Comparison of ENCODE assay signal across 9 cellular contexts in genomic region chr2:111705711-111706323, GRCh38.
DNase-seq lines count a peak whose midpoint lies in the region; ATAC-seq and TF ChIP-seq lines count a peak whose summit lies in the region.
"Had no signal": no experiment of that assay in that cellular context is flagged by ENCODE, and none has a peak within 500 bp of the region (broad histone marks: within the 10 kb centered on the region; RNA-seq: fewer than 3 reads in every experiment).

No MANE protein-coding gene starts in this region.

- H3K9ac ChIP-seq in H9 (ENCODE audit: extremely low read depth, insufficient read length, low read length) = no peak overlapping the region

- H3K4me1 ChIP-seq in H9 (ENCODE audit: insufficient read depth, low read length) = peaks cover 14% of the 10 kb centered on the region; the same call in 1 of the 2 replicates
- peaks cover 19% of the 10 kb centered on the region for H3K4me1 ChIP-seq in neuron (ENCODE audit: insufficient read depth, low read length)

- H2BK15ac ChIP-seq in H9 (ENCODE audit: low read depth, low read length) = no peak overlapping the region

- H4K5ac ChIP-seq in H9 (ENCODE audit: insufficient read length, low read depth, low read length) = no peak overlapping the region

- H2AK5ac ChIP-seq in H9 (ENCODE audit: insufficient read length, low read length) = no peak overlapping the region

- peak overlapping the region; percentile 55 for H2BK5ac ChIP-seq in H9 (ENCODE audit: insufficient read length, low read length)

- peaks cover 1 to 6% (median 2%) of the 10 kb centered on the region in 3 experiments; a peak in 4 of 7 replicates for H3K36me3 Mint-ChIP-seq in H9 (ENCODE audit: insufficient read depth in 1 of 3, low read depth in 3 of 3)
- H3K36me3 Mint-ChIP-seq in T-helper 1 cell treated with Interleukin-12 subunit alpha and Interleukin-12 subunit beta and Interleukin-4 antibody, amounts not matched to agents 30 μg/mL and 1 μg/mL, for 36 hours (ENCODE audit: low read depth) = peaks cover 6% of the 10 kb centered on the region

- H3K9me3 Mint-ChIP-seq in H9 = 0 out of 5 replicates have a peak, but pooled peaks cover 0 to 2% of the 10 kb centered on the region in 2 experiments
- no peaks in the 10 kb centered on the region for H3K9me3 Mint-ChIP-seq in T-helper 1 cell treated with Interleukin-12 subunit alpha and Interleukin-12 subunit beta and Interleukin-4 antibody, amounts not matched to agents 30 μg/mL and 1 μg/mL, for 36 hours

- H3K27me3 Mint-ChIP-seq in H9 (ENCODE audit: low read depth) = no peaks in the 10 kb centered on the region; the same call in 1 of the 2 replicates
- no peaks in the 10 kb centered on the region for H3K27me3 Mint-ChIP-seq in T-helper 1 cell treated with Interleukin-12 subunit alpha and Interleukin-12 subunit beta and Interleukin-4 antibody, amounts not matched to agents 30 μg/mL and 1 μg/mL, for 36 hours (ENCODE audit: low read depth)

- no peak for TF ChIP-seq CTCF in H9 (conservative IDR thresholded peaks at IDR 0.05)

- no peak overlapping the region for H4K91ac ChIP-seq in H9 (ENCODE audit: insufficient read length, low read depth, low read length)

- peak overlapping the region; percentile 84 for H3K27ac ChIP-seq in H9 (ENCODE audit: insufficient read length, low read depth, low read length)

- no peak overlapping the region for H3K4me2 ChIP-seq in H9 (ENCODE audit: insufficient read depth, insufficient read length, low read length)

- H3K4me3 ChIP-seq in neuron (ENCODE audit: low read length) = no peak overlapping the region
- H3K4me3 ChIP-seq: breast epithelium had no signal

- no peaks in the 10 kb centered on the region for H3K79me2 ChIP-seq in H9 (ENCODE audit: insufficient read depth, low read length)

- no peaks in the 10 kb centered on the region for H3K36me3 ChIP-seq in neuron (ENCODE audit: insufficient read depth, low read length)
- H3K36me3 ChIP-seq: breast epithelium had no signal

- H3K79me1 ChIP-seq in H9 (ENCODE audit: insufficient read depth, low read depth, low read length, poor library complexity, severe bottlenecking) = no peaks in the 10 kb centered on the region

- H2BK120ac ChIP-seq in H9 (ENCODE audit: low read depth, low read length, poor library complexity, severe bottlenecking) = no peak overlapping the region

- H3K27ac Mint-ChIP-seq in H9 = peak overlapping the region; percentile 93 to 97 (median 95)
- peak overlapping the region; percentile 90 for H3K27ac Mint-ChIP-seq in T-helper 1 cell treated with Interleukin-12 subunit alpha and Interleukin-12 subunit beta and Interleukin-4 antibody, amounts not matched to agents 30 μg/mL and 1 μg/mL, for 36 hours

- H3K9me3 ChIP-seq in H9 (ENCODE audit: control insufficient read depth, low read depth, low read length) = no peaks in the 10 kb centered on the region
- H3K9me3 ChIP-seq in neuron (ENCODE audit: low read length) = no peaks in the 10 kb centered on the region
- H3K9me3 ChIP-seq: breast epithelium had no signal

- H2AFZ ChIP-seq in H9 (ENCODE audit: low read length) (no peak overlapping the region), neuron (ENCODE audit: low read depth, low read length) (peak overlapping the region; percentile 21)

- no peaks in the 10 kb centered on the region for H3K23me2 ChIP-seq in H9 (ENCODE audit: insufficient read length, low read depth, low read length, poor library complexity, severe bottlenecking)

- WGBS in H9 (ENCODE audit: extremely low coverage, insufficient read length, low lambda C conversion rate) = no CpG with 5 or more reads among the region's 6 CpGs

- H2BK20ac ChIP-seq in H9 (ENCODE audit: low read depth, low read length, poor library complexity, severe bottlenecking) = no peak overlapping the region

- DNase-seq in H9 = peak; percentile 90
- DNase-seq in KG1 (lab: John Stamatoyannopoulos, UW) = peak; percentile 8
- DNase-seq in dermis blood vessel endothelial cell = peak; percentile 90
- no peak for DNase-seq in SHP77 treated with DMSO at 0.1 percent for 48 hours (lab: John Stamatoyannopoulos, UW)
- no peak for DNase-seq in DMS114 treated with DMSO at 0.1 percent for 48 hours (lab: John Stamatoyannopoulos, UW; ENCODE audit: unreplicated experiment)

- ATAC-seq in GM18499 (IDR thresholded peaks at IDR 0.05; ENCODE audit: insufficient read depth, unreplicated experiment) = peak; percentile 86

- no peaks in the 10 kb centered on the region for H4K20me1 ChIP-seq in H9 (ENCODE audit: control insufficient read depth, insufficient read depth, insufficient read length)

- no peak overlapping the region for H4K8ac ChIP-seq in H9 (replicated peaks; ENCODE audit: insufficient read length, low read depth, low read length)

- H3K18ac ChIP-seq in H9 (ENCODE audit: insufficient read length, low read depth, low read length) = peak overlapping the region; percentile 49

- no peak overlapping the region for H3K14ac ChIP-seq in H9 (ENCODE audit: insufficient read depth, low read length)

- H3T11ph ChIP-seq in H9 (ENCODE audit: low read length) = no peak overlapping the region

- no peak overlapping the region for H2BK12ac ChIP-seq in H9 (ENCODE audit: insufficient read length, low read depth, low read length)

- H3K27me3 ChIP-seq in H9 (ENCODE audit: insufficient read depth, low read length) (no peaks in the 10 kb centered on the region), neuron (ENCODE audit: insufficient read depth, low read length) (no peaks in the 10 kb centered on the region)
- H3K27me3 ChIP-seq: breast epithelium had no signal

- peaks cover 59 to 60% of the 10 kb centered on the region in 2 experiments for H3K4me1 Mint-ChIP-seq in H9
- peaks cover 76% of the 10 kb centered on the region for H3K4me1 Mint-ChIP-seq in T-helper 1 cell treated with Interleukin-12 subunit alpha and Interleukin-12 subunit beta and Interleukin-4 antibody, amounts not matched to agents 30 μg/mL and 1 μg/mL, for 36 hours (ENCODE audit: low read depth)

- H3K4ac ChIP-seq in H9 (ENCODE audit: low read depth, low read length) = no peak overlapping the region

- no peak overlapping the region for H3K56ac ChIP-seq in H9 (ENCODE audit: insufficient read length, low read depth, low read length)

- H3K4me3 Mint-ChIP-seq in H9 = peak overlapping the region in 1 of 2 experiments; percentile 52; a peak in 2 of 5 replicates
- peak overlapping the region; percentile 22 for H3K4me3 Mint-ChIP-seq in T-helper 1 cell treated with Interleukin-12 subunit alpha and Interleukin-12 subunit beta and Interleukin-4 antibody, amounts not matched to agents 30 μg/mL and 1 μg/mL, for 36 hours

- no peak overlapping the region for H3K23ac ChIP-seq in H9 (ENCODE audit: insufficient read length, low read depth, low read length)

Comparison
In these comparisons a context has a peak if more than half of its experiments do, and no peak if none do; other contexts are left out.
1. DNase-seq: peak in H9 (single experiment), KG1 (single experiment) and dermis blood vessel endothelial cell (single experiment); none in SHP77 treated with DMSO at 0.1 percent for 48 hours (single experiment) and DMS114 treated with DMSO at 0.1 percent for 48 hours (single experiment).